Comparison of ENCODE assay signal across 18 cellular contexts in genomic region chr3:154602241-154602640, GRCh38.
DNase-seq lines count a peak whose midpoint lies in the region; ATAC-seq and TF ChIP-seq lines count a peak whose summit lies in the region.
"Had no signal": no experiment of that assay in that cellular context is flagged by ENCODE, and none has a peak within 500 bp of the region (broad histone marks: within the 10 kb centered on the region; RNA-seq: fewer than 3 reads in every experiment).

No MANE protein-coding gene starts in this region.

- no peaks in the 10 kb centered on the region for H3K9me3 ChIP-seq in A673 (ENCODE audit: low read depth, low read length, poor library complexity, severe bottlenecking)

- BruUV-seq in A673 (replicated peaks; lab: Mats Ljungman, UMichigan) = no TSS peak

- H3K27ac ChIP-seq in A673 (ENCODE audit: low read depth, low read length, poor library complexity, severe bottlenecking) = no peak overlapping the region
- H3K27ac ChIP-seq: C4-2B, KMS-11 had no signal

- H3K27me3 ChIP-seq in A673 (replicated peaks; ENCODE audit: insufficient read depth, low read depth, low read length, poor library complexity) = no peaks in the 10 kb centered on the region

- no peaks in the 10 kb centered on the region for H3K4me1 ChIP-seq in A673 (ENCODE audit: insufficient read depth, low read length, poor library complexity, severe bottlenecking)

- H3K36me3 ChIP-seq in A673 (ENCODE audit: insufficient read depth, low read length, poor library complexity, severe bottlenecking) = no peaks in the 10 kb centered on the region

- in situ Hi-C loops in G401 (cut with HindIII; ENCODE audit: low sequenced_read_pairs) = no loop called here

- POLR2A ChIA-PET in A673 (lab: Charles Lee; ENCODE audit: low non-redundant PET) = no interaction called here

- DNase-seq in A673 (ENCODE audit: low spot score) (peak; percentile 29), CMK (ENCODE audit: low read depth) (peak; percentile 15), Kasumi-1 (lab: John Stamatoyannopoulos, UW) (peak; percentile 33 to 62), OCI-M1 (lab: John Stamatoyannopoulos, UW) (peak; percentile 1), globus pallidus (ENCODE audit: low spot score) (no peak), G401 (ENCODE audit: low spot score) (no peak), SHP77 treated with DMSO at 0.1 percent for 48 hours (lab: John Stamatoyannopoulos, UW) (no peak)
- DNase-seq: ACHN; Calu3; CD4-positive, alpha-beta T cell; DMS53; DND-41; EL; GOT3; H7 had no signal

- CTCF ChIA-PET in A673 (lab: Charles Lee) = no interaction called here

- intact Hi-C loops in A673 (cut with micrococcal nuclease; ENCODE audit: unreplicated experiment) = no loop called here

- no peak for ATAC-seq in GM18870 (IDR thresholded peaks at IDR 0.05; ENCODE audit: unreplicated experiment)

- no peak overlapping the region for H3K4me3 ChIP-seq in A673 (ENCODE audit: low read depth, low read length, poor library complexity, severe bottlenecking)

- no peak for TF ChIP-seq CTCF in A673 (conservative IDR thresholded peaks at IDR 0.05; ENCODE audit: low read depth, low read length)

Comparison
In these comparisons a context has a peak if more than half of its experiments do, and no peak if none do; other contexts are left out.
1. DNase-seq: peak in A673 (single experiment), CMK (single experiment), Kasumi-1 (2 of 2) and OCI-M1 (single experiment); none in globus pallidus (single experiment), G401 (single experiment) and SHP77 treated with DMSO at 0.1 percent for 48 hours (single experiment).